In the genomic region with DNA sequence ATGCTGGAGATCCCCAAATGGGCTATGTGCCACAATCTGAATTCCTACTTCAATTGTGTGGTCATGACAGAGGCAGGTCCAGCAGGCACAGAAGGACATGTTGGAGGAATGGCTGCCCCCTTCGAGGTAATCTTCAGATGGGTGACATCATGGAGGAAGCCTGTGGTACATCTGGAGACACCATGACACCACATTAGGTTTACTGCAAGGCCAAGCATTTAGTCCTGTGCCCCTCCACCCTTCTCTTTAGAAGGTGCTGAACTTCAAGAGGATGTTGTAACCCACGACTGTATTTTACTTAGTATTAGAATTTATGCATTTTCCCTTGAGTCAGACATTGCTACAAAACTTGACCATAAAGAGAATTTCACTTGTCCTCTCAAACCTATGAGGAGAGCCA, we compare ENCODE assay signal across 15 cellular contexts.
"Had no signal": no experiment of that assay in that cellular context is flagged by ENCODE, and none has a peak within 500 bp of the region (broad histone marks: within the 10 kb centered on the region; RNA-seq: fewer than 3 reads in every experiment).

No MANE protein-coding gene starts in this region.

- H3K9me3 Mint-ChIP-seq: activated naive CD8-positive, alpha-beta T cell treated with anti-CD3 and anti-CD28 coated beads for 36 hours; activated T-cell treated with anti-CD3 and anti-CD28 coated beads, Interleukin-2, amount 50 U/mL, for 4 hours had no signal

- H3K27ac Mint-ChIP-seq: activated naive CD8-positive, alpha-beta T cell treated with anti-CD3 and anti-CD28 coated beads for 36 hours; activated T-helper 2 cell treated with anti-CD3 and anti-CD28 coated beads, Interferon-gamma antibody, Interleukin-2, Interleukin-4, amounts not matched to agents 10 μg/mL and 5 μg/mL and 100 μg/mL, durations not matched to agents 14 hours and 24 hours and 36 hours had no signal

- H3K4me3 ChIP-seq: colonic mucosa, esophagus muscularis mucosa, gastroesophageal sphincter, spleen, tibial nerve had no signal

- H3K9me3 ChIP-seq: colonic mucosa, esophagus muscularis mucosa, gastroesophageal sphincter had no signal

- H3K4me1 Mint-ChIP-seq: activated naive CD8-positive, alpha-beta T cell treated with anti-CD3 and anti-CD28 coated beads for 36 hours had no signal

- DNase-seq: activated naive CD4-positive, alpha-beta T cell treated with Interleukin-2 at 50 U/mL for 16 hours; activated naive CD8-positive, alpha-beta T cell treated with anti-CD3 and anti-CD28 coated beads for 36 hours; activated T-cell treated with anti-CD3 and anti-CD28 coated beads, Interleukin-2, amount 50 U/mL, for 4 hours; central memory CD4-positive, alpha-beta T cell; colonic mucosa; naive thymus-derived CD8-positive, alpha-beta T cell; retina; spleen; stimulated activated CD4-positive, alpha-beta T cell treated with anti-CD3 and anti-CD28 coated beads, Interleukin-4, amount 100 ng/mL, for 24 hours; stimulated activated naive CD4-positive, alpha-beta T cell treated with Interleukin-2 at 50 U/mL for 16 hours; T-helper 9 cell had no signal

- H3K4me3 Mint-ChIP-seq: activated naive CD8-positive, alpha-beta T cell treated with anti-CD3 and anti-CD28 coated beads for 36 hours; activated T-cell treated with anti-CD3 and anti-CD28 coated beads, Interleukin-2, amount 50 U/mL, for 4 hours; naive thymus-derived CD8-positive, alpha-beta T cell had no signal

- H3K27ac ChIP-seq: colonic mucosa, esophagus muscularis mucosa, gastroesophageal sphincter, tibial nerve had no signal

- H3K27me3 ChIP-seq: colonic mucosa, esophagus muscularis mucosa, gastroesophageal sphincter, spleen, tibial nerve had no signal

- ATAC-seq: activated T-cell treated with anti-CD3 and anti-CD28 coated beads, Interleukin-2, amount 50 U/mL, for 4 hours; gastroesophageal sphincter; naive thymus-derived CD8-positive, alpha-beta T cell had no signal

- H3K27me3 Mint-ChIP-seq: activated naive CD8-positive, alpha-beta T cell treated with anti-CD3 and anti-CD28 coated beads for 36 hours had no signal

- H3K36me3 Mint-ChIP-seq: activated naive CD8-positive, alpha-beta T cell treated with anti-CD3 and anti-CD28 coated beads for 36 hours; naive thymus-derived CD8-positive, alpha-beta T cell had no signal

- H3K4me1 ChIP-seq: colonic mucosa, gastroesophageal sphincter had no signal
